Comparison of ENCODE assay signal across 8 cellular contexts in genomic region chr16:72169708-72170107, GRCh38.
"Had no signal": no experiment of that assay in that cellular context is flagged by ENCODE, and none has a peak within 500 bp of the region (broad histone marks: within the 10 kb centered on the region; RNA-seq: fewer than 3 reads in every experiment).

No MANE protein-coding gene starts in this region.

- H3K4me3 Mint-ChIP-seq: GM23338, H9, IgD-negative memory B cell had no signal

- H3K27ac Mint-ChIP-seq: GM23338, H9 had no signal

- H3K36me3 Mint-ChIP-seq: IgD-negative memory B cell had no signal

- FAIRE-seq: H1, H54, HepG2 had no signal

- ATAC-seq: GM23338, HepG2 had no signal

- DNase-seq: H9, HCEC 1CT, KBM-7 had no signal

- H3K4me1 Mint-ChIP-seq: GM23338, H9 had no signal

- H3K4me3 ChIP-seq: GM23338 had no signal
